In genomic region chr12:176321-177181, GRCh38 we compare ENCODE assay signal across 9 cellular contexts. TPM values are rescaled to one million over a fixed set of nuclear protein-coding genes. Genes with fewer than 3 reads are reported as not detected.
DNase-seq lines count a peak whose midpoint lies in the region; ATAC-seq and TF ChIP-seq lines count a peak whose summit lies in the region.
"Had no signal": no experiment of that assay in that cellular context is flagged by ENCODE, and none has a peak within 500 bp of the region (broad histone marks: within the 10 kb centered on the region; RNA-seq: fewer than 3 reads in every experiment).

No MANE protein-coding gene starts in this region.

- 0 out of 2 replicates have a peak overlapping the region, but pooled peaks have one; percentile 39 for H2AFZ ChIP-seq in PC-3 (ENCODE audit: low read length)
- no peak overlapping the region for H2AFZ ChIP-seq in fibroblast of lung (ENCODE audit: low read length)

- CTCF ChIA-PET in PC-3 (lab: Charles Lee): no interaction called here

- H3K9me3 ChIP-seq in PC-3 (ENCODE audit: low read length): no peaks in the 10 kb centered on the region
- no peaks in the 10 kb centered on the region for H3K9me3 ChIP-seq in fibroblast of lung (ENCODE audit: control insufficient read depth, insufficient read depth, low read depth, low read length)
- no peaks in the 10 kb centered on the region for H3K9me3 ChIP-seq in lower lobe of right lung

- POLR2A ChIA-PET in PC-3 (lab: Charles Lee; ENCODE audit: unreplicated experiment): no interaction called here

- intact Hi-C loops in PC-3 (cut with micrococcal nuclease): no loop called here
- intact Hi-C loops in lower lobe of right lung (cut with DNase I): no loop called here

- H3K79me2 ChIP-seq in PC-3 (ENCODE audit: low read length): no peaks in the 10 kb centered on the region
- no peaks in the 10 kb centered on the region for H3K79me2 ChIP-seq in fibroblast of lung (ENCODE audit: control insufficient read depth, insufficient read depth, low read length)

- H3K9me2 ChIP-seq in PC-3 (replicated peaks; ENCODE audit: low read length): no peaks in the 10 kb centered on the region

- peak overlapping the region; percentile 66 for H3K4me2 ChIP-seq in PC-3 (ENCODE audit: low read length)
- H3K4me2 ChIP-seq in fibroblast of lung (ENCODE audit: extremely low read depth, insufficient read depth, low read length): no peak overlapping the region

- peak; percentile 60 for ATAC-seq in PC-3
- no peak for ATAC-seq in GM18870 (IDR thresholded peaks at IDR 0.05; ENCODE audit: unreplicated experiment)
- ATAC-seq in lower lobe of right lung: no peak
- ATAC-seq in GM19397 (IDR thresholded peaks at IDR 0.05; ENCODE audit: unreplicated experiment): no peak

- H4K20me1 ChIP-seq in PC-3 (ENCODE audit: low read length) (no peaks in the 10 kb centered on the region), fibroblast of lung (ENCODE audit: control insufficient read depth, extremely low read depth, insufficient read depth, low read length) (no peaks in the 10 kb centered on the region)

- DNase-seq in GM03348 (ENCODE audit: low spot score): peak; percentile 68
- peak; percentile 44 for DNase-seq in PC-3
- peak; percentile 29 to 72 for DNase-seq in fibroblast of lung (ENCODE audit: low read depth in 2 of 2)
- DNase-seq in pons (ENCODE audit: low spot score): peak; percentile 47
- DNase-seq in stimulated activated CD4-positive, alpha-beta T cell treated with anti-CD3 and anti-CD28 coated beads, Interleukin-4, amount 100 ng/mL, for 1 hour: no peak
- no peak for DNase-seq in lower lobe of right lung
- DNase-seq: activated T-cell treated with anti-CD3 and anti-CD28 coated beads, Interleukin-2, amount 50 U/mL, for 24 hours had no signal

- H3F3A ChIP-seq in PC-3 (ENCODE audit: low read length, unreplicated experiment): no peaks in the 10 kb centered on the region

- peak overlapping the region; percentile 61 for H3K9ac ChIP-seq in PC-3 (ENCODE audit: low read length)
- H3K9ac ChIP-seq in fibroblast of lung (ENCODE audit: insufficient read depth, low read length): no peak overlapping the region

- TF ChIP-seq CTCF in PC-3 (conservative IDR thresholded peaks at IDR 0.05; ENCODE audit: low read depth, low read length): no peak
- TF ChIP-seq CTCF in fibroblast of lung (conservative IDR thresholded peaks at IDR 0.05 in 1 of 2, IDR thresholded peaks at IDR 0.05 in 1 of 2; ENCODE audit: low read depth in 1 of 2, low read length in 2 of 2): no peak
- no peak for TF ChIP-seq CTCF in lower lobe of right lung (IDR thresholded peaks at IDR 0.05)

- H3K27me3 ChIP-seq in PC-3 (ENCODE audit: low read length) (no peaks in the 10 kb centered on the region), fibroblast of lung (ENCODE audit: control insufficient read depth, insufficient read depth, low read length) (peaks cover 2% of the 10 kb centered on the region), lower lobe of right lung (ENCODE audit: low read depth) (peaks cover 18% of the 10 kb centered on the region)

- peak overlapping the region; percentile 80 for H3K27ac ChIP-seq in PC-3 (ENCODE audit: low read length)
- H3K27ac ChIP-seq in fibroblast of lung (ENCODE audit: insufficient read depth, low read length): peak overlapping the region; percentile 13
- no peak overlapping the region for H3K27ac ChIP-seq in lower lobe of right lung

- no peaks in the 10 kb centered on the region for H3K36me3 ChIP-seq in PC-3 (ENCODE audit: low read depth, low read length)
- H3K36me3 ChIP-seq in fibroblast of lung (ENCODE audit: control insufficient read depth, insufficient read depth, low read length): no peaks in the 10 kb centered on the region
- no peaks in the 10 kb centered on the region for H3K36me3 ChIP-seq in lower lobe of right lung

- no TSS peak for BruUV-seq in PC-3 (replicated peaks; lab: Mats Ljungman, UMichigan)

- peaks cover 18% of the 10 kb centered on the region for H3K4me1 ChIP-seq in PC-3 (ENCODE audit: insufficient read depth, low read length)
- peaks cover 12% of the 10 kb centered on the region for H3K4me1 ChIP-seq in fibroblast of lung (ENCODE audit: control insufficient read depth, extremely low read depth, insufficient read depth, low read length)
- peaks cover 42% of the 10 kb centered on the region for H3K4me1 ChIP-seq in lower lobe of right lung

- H3K4me3 ChIP-seq in PC-3 (ENCODE audit: low read length) (no peak overlapping the region), fibroblast of lung (replicated peaks in 1 of 4; ENCODE audit: control extremely low read depth in 1 of 4, insufficient read depth in 1 of 4, low read depth in 3 of 4, low read length in 4 of 4) (no peak overlapping the region), lower lobe of right lung (no peak overlapping the region)

RNA-seq across cellular contexts. Expression of gene SLC6A12, which starts 37.4 kb away (rescaled TPM):
- not detected in 2 replicates for total RNA-seq in PC-3 (2014; rRNA removed)
- under 0.01 TPM in 1 of 2 replicates, not detected in the other for total RNA-seq in fibroblast of lung
- polyA plus RNA-seq in fibroblast of lung: not detected in 2 replicates
- polyA plus RNA-seq in fibroblast of lung (2012): not detected in 2 replicates
- polyA minus RNA-seq in fibroblast of lung (ENCODE audit: low replicate concordance): 6.8 and 8.7 TPM in 2 replicates
- 14.2 TPM for total RNA-seq in lower lobe of right lung

Comparison
In these comparisons a context has a peak if more than half of its experiments do, and no peak if none do; other contexts are left out.
1. DNase-seq: peak in GM03348 (single experiment), PC-3 (single experiment), fibroblast of lung (2 of 2) and pons (single experiment); none in stimulated activated CD4-positive, alpha-beta T cell treated with anti-CD3 and anti-CD28 coated beads, Interleukin-4, amount 100 ng/mL, for 1 hour (single experiment) and lower lobe of right lung (single experiment).
2. RNA of gene SLC6A12, which starts 37.4 kb away (total RNA-seq): 14.2 TPM in lower lobe of right lung (single experiment); not detected in PC-3 and under 0.01 TPM in fibroblast of lung; every median in the first group is over 10 times any median in the second.